Comparison of ENCODE assay signal across 8 cellular contexts in genomic region chr1:173475564-173476196, GRCh38. TPM values are rescaled to one million over a fixed set of nuclear protein-coding genes. Genes with fewer than 3 reads are reported as not detected.
DNase-seq lines count a peak whose midpoint lies in the region; ATAC-seq and TF ChIP-seq lines count a peak whose summit lies in the region.

No MANE protein-coding gene starts in this region.

- CTCF ChIA-PET in A673 (lab: Charles Lee) = no interaction called here

- H3K27me3 ChIP-seq in A673 (replicated peaks; ENCODE audit: insufficient read depth, low read depth, low read length, poor library complexity) (no peaks in the 10 kb centered on the region), GM23338 (ENCODE audit: insufficient read depth) (no peaks in the 10 kb centered on the region), prostate gland (replicated peaks; ENCODE audit: insufficient read depth) (no peaks in the 10 kb centered on the region)

- TF ChIP-seq CTCF in A673 (conservative IDR thresholded peaks at IDR 0.05; ENCODE audit: low read depth, low read length) = no peak
- TF ChIP-seq CTCF in GM23338 (conservative IDR thresholded peaks at IDR 0.05; ENCODE audit: low read depth in 2 of 2) = no peak
- no peak for TF ChIP-seq CTCF in WI38 (IDR thresholded peaks at IDR 0.05; ENCODE audit: low read depth, low read length)
- TF ChIP-seq CTCF in prostate gland (IDR thresholded peaks at IDR 0.05) = no peak

- no peaks in the 10 kb centered on the region for H3F3A ChIP-seq in GM23338 (replicated peaks; ENCODE audit: low read depth)

- BruUV-seq in A673 (replicated peaks; lab: Mats Ljungman, UMichigan) = no TSS peak

- no peak overlapping the region for H2AFZ ChIP-seq in GM23338

- H3K9me3 Mint-ChIP-seq in GM23338 = peaks cover 17% of the 10 kb centered on the region

- peaks cover 27% of the 10 kb centered on the region for H4K20me1 ChIP-seq in GM23338 (replicated peaks; ENCODE audit: insufficient read depth)

- H3K4me1 ChIP-seq in A673 (ENCODE audit: insufficient read depth, low read length, poor library complexity, severe bottlenecking) = peaks cover 21% of the 10 kb centered on the region
- peaks cover 31% of the 10 kb centered on the region for H3K4me1 ChIP-seq in GM23338 (ENCODE audit: insufficient read depth)
- peaks cover 11% of the 10 kb centered on the region for H3K4me1 ChIP-seq in prostate gland (replicated peaks)

- H3K36me3 ChIP-seq in A673 (ENCODE audit: insufficient read depth, low read length, poor library complexity, severe bottlenecking) = peaks cover 9% of the 10 kb centered on the region
- peaks cover 28% of the 10 kb centered on the region for H3K36me3 ChIP-seq in GM23338 (ENCODE audit: insufficient read depth)
- H3K36me3 ChIP-seq in prostate gland = no peaks in the 10 kb centered on the region

- peaks cover 24% of the 10 kb centered on the region for H3K4me1 Mint-ChIP-seq in GM23338

- POLR2A ChIA-PET in A673 (lab: Charles Lee; ENCODE audit: low non-redundant PET) = no interaction called here

- no peaks in the 10 kb centered on the region for H3K9me3 ChIP-seq in A673 (ENCODE audit: low read depth, low read length, poor library complexity, severe bottlenecking)
- H3K9me3 ChIP-seq in prostate gland = no peaks in the 10 kb centered on the region

- H3K4me3 ChIP-seq in A673 (ENCODE audit: low read depth, low read length, poor library complexity, severe bottlenecking) (peak overlapping the region; percentile 91), GM23338 (peak overlapping the region; percentile 92), WI38 (ENCODE audit: low read depth, low read length) (peak overlapping the region; percentile 72), prostate gland (peak overlapping the region; percentile 73 to 97)

- ATAC-seq in GM23338 = no peak
- no peak for ATAC-seq in GM19328 (IDR thresholded peaks at IDR 0.05; ENCODE audit: unreplicated experiment)

- intact Hi-C loops in A673 (cut with micrococcal nuclease; ENCODE audit: unreplicated experiment) (loop anchor here (2.0 kb wide), 1 partner anchor 349 kb away; the partner anchor contains the start of genes CENPL and DARS2), prostate gland (cut with DNase I) (loop anchor here (2.0 to 10.0 kb wide), 2 partner anchors 349 to 941 kb away; partner anchors contain the start of genes CENPL, DARS2 and SUCO), posterior vena cava (cut with DNase I) (loop anchor here in 1 of 2 donors (2.0 to 5.0 kb wide), 2 partner anchors 43 to 239 kb away; partner anchors contain the start of gene KLHL20)

- no peak overlapping the region for H3K27ac Mint-ChIP-seq in GM23338

- DNase-seq in A673 (ENCODE audit: low spot score) = no peak
- DNase-seq in GM23338 (ENCODE audit: low spot score) = no peak
- peak; percentile 83 for DNase-seq in fibroblast of peridontal ligament (ENCODE audit: extremely low read depth)
- peak; percentile 22 for DNase-seq in prostate gland (ENCODE audit: low spot score)
- no peak for DNase-seq in posterior vena cava (ENCODE audit: low spot score)
- no peak for DNase-seq in NCI-H345 (lab: John Stamatoyannopoulos, UW)

- peaks cover 60% of the 10 kb centered on the region for H3K36me3 Mint-ChIP-seq in GM23338 (ENCODE audit: low read depth)

- H3K79me2 ChIP-seq in GM23338 (replicated peaks; ENCODE audit: insufficient read depth) = peaks cover 77% of the 10 kb centered on the region

- TF ChIP-seq POLR2A in prostate gland (IDR thresholded peaks at IDR 0.05) = no peak

- no peak overlapping the region for H3K27ac ChIP-seq in A673 (ENCODE audit: low read depth, low read length, poor library complexity, severe bottlenecking)
- H3K27ac ChIP-seq in GM23338 (ENCODE audit: low read depth) = no peak overlapping the region
- peak overlapping the region; percentile 87 to 90 for H3K27ac ChIP-seq in prostate gland

- H3K4me3 Mint-ChIP-seq in GM23338 = peak overlapping the region; percentile 85

- H3K9me2 ChIP-seq in GM23338 (ENCODE audit: insufficient read depth) = 0 out of 2 replicates have a peak, but pooled peaks cover 4% of the 10 kb centered on the region

- WGBS in prostate gland = 11% methylated on average over 5 of the region's 5 CpGs

- peak overlapping the region; percentile 94 for H3K4me2 ChIP-seq in GM23338

- peaks cover 5% of the 10 kb centered on the region for H3K27me3 Mint-ChIP-seq in GM23338 (ENCODE audit: insufficient read depth, low read depth, poor library complexity)

TF ChIP-seq in GM23338, 12 proteins besides CTCF, POLR2A, EP300 and RAD21:
- TF ChIP-seq EZH2 (IDR thresholded peaks at IDR 0.05; ENCODE audit: low read depth, unreplicated experiment) = no peak
- TF ChIP-seq EZH2phosphoT487 (IDR thresholded peaks at IDR 0.05; ENCODE audit: unreplicated experiment) = no peak
- TF ChIP-seq ZNF114 (CRISPR knock-in tag; IDR thresholded peaks at IDR 0.05) = no peak
- TF ChIP-seq ZNF331 (CRISPR knock-in tag; IDR thresholded peaks at IDR 0.05; ENCODE audit: low read depth) = no peak
- no peak for TF ChIP-seq CREB1 (CRISPR knock-in tag; IDR thresholded peaks at IDR 0.05; ENCODE audit: low read depth)
- no peak for TF ChIP-seq ZNF462 (CRISPR knock-in tag; IDR thresholded peaks at IDR 0.05)
- no peak for TF ChIP-seq STAT1 (IDR thresholded peaks at IDR 0.05; ENCODE audit: unreplicated experiment)
- no peak for TF ChIP-seq NANOG (IDR thresholded peaks at IDR 0.05; ENCODE audit: borderline replicate concordance)

RNA-seq across cellular contexts. Expression of gene PRDX6, which starts 1.5 kb away (rescaled TPM):
- total RNA-seq in A673 (2021) (270 and 276 TPM in 2 replicates), prostate gland (100 to 1,000 TPM; 302 to 369 TPM), posterior vena cava (100 to 1,000 TPM; 168 to 186 TPM)
- 448 and 516 TPM in 2 replicates for total RNA-seq in GM23338 (2014; rRNA removed; shearing (Covaris generic))
- 726 and 746 TPM in 2 replicates for polyA plus RNA-seq in GM23338 (2016; fragmentation: Nextera tagmentation; extraction: Ambion mirVana)

Comparison
In these comparisons a context has a peak if more than half of its experiments do, and no peak if none do; other contexts are left out.
1. DNase-seq: peak in fibroblast of peridontal ligament (single experiment) and prostate gland (single experiment); none in A673 (single experiment), GM23338 (single experiment), posterior vena cava (single experiment) and NCI-H345 (single experiment).
2. H3K27ac ChIP-seq: peak in prostate gland (2 of 2); none in A673 (single experiment) and GM23338 (single experiment).
3. Peak in every context shown above with its lines, with median percentiles within 50 percentile points of each other: H3K4me3 ChIP-seq.